8 cellular contexts compared by ENCODE assay signal in genomic region chrX:136608295-136608933, GRCh38.
A peak's percentile ranks its signal among the peaks of the same experiment; 100 is the strongest.
DNase-seq lines count a peak whose midpoint lies in the region; ATAC-seq lines count a peak whose summit lies in the region.

No MANE protein-coding gene starts in this region.

- DNase-seq in NCI-H1105 treated with DMSO at 0.1 percent for 48 hours (lab: John Stamatoyannopoulos, UW) (peak; percentile 0), NCI-H1105 (lab: John Stamatoyannopoulos, UW) (no peak), NCI-H526 treated with DMSO at 0.1 percent for 48 hours (lab: John Stamatoyannopoulos, UW) (peak; percentile 0), foreskin melanocyte (peak; percentile 11), NCI-H226 (no peak)
- DNase-seq in activated T-cell treated with anti-CD3 and anti-CD28 coated beads, Interleukin-2, amount 50 U/mL, for 48 hours, result peak; percentile 57 to 64
- DNase-seq in stimulated activated CD4-positive, alpha-beta T cell treated with anti-CD3 and anti-CD28 coated beads, Interleukin-1b, Interleukin-23, amount 100 ng/mL, for 48 hours, result peak; percentile 47

- no peak for ATAC-seq in GM19455 (IDR thresholded peaks at IDR 0.05; ENCODE audit: unreplicated experiment)

Comparison
In these comparisons a context has a peak if more than half of its experiments do, and no peak if none do; other contexts are left out.
1. DNase-seq: peak in NCI-H1105 treated with DMSO at 0.1 percent for 48 hours (single experiment), NCI-H526 treated with DMSO at 0.1 percent for 48 hours (single experiment), activated T-cell treated with anti-CD3 and anti-CD28 coated beads, Interleukin-2, amount 50 U/mL, for 48 hours (2 of 2), foreskin melanocyte (single experiment) and stimulated activated CD4-positive, alpha-beta T cell treated with anti-CD3 and anti-CD28 coated beads, Interleukin-1b, Interleukin-23, amount 100 ng/mL, for 48 hours (single experiment); none in NCI-H1105 (single experiment) and NCI-H226 (single experiment).